ENCODE assay signal across 12 cellular contexts in genomic region chr4:140257461-140258305, GRCh38.
A peak's percentile ranks its signal among the peaks of the same experiment; 100 is the strongest.
DNase-seq lines count a peak whose midpoint lies in the region; ATAC-seq and TF ChIP-seq lines count a peak whose summit lies in the region.
"Had no signal": no experiment of that assay in that cellular context is flagged by ENCODE, and none has a peak within 500 bp of the region (broad histone marks: within the 10 kb centered on the region; RNA-seq: fewer than 3 reads in every experiment).

No MANE protein-coding gene starts in this region.

- H3K27ac Mint-ChIP-seq in naive thymus-derived CD8-positive, alpha-beta T cell: no peak overlapping the region
- H3K27ac Mint-ChIP-seq: activated naive CD8-positive, alpha-beta T cell treated with anti-CD3 and anti-CD28 coated beads for 36 hours; T-helper 2 cell treated with Interferon-gamma antibody and Interleukin-4, amounts not matched to agents 5 μg/mL and 100 μg/mL, for 36 hours had no signal

- H3K36me3 Mint-ChIP-seq in naive thymus-derived CD8-positive, alpha-beta T cell: no peaks in the 10 kb centered on the region
- H3K36me3 Mint-ChIP-seq: activated naive CD8-positive, alpha-beta T cell treated with anti-CD3 and anti-CD28 coated beads for 36 hours had no signal

- no peak for DNase-seq in Right ventricle myocardium superior
- DNase-seq in cardiac septum (ENCODE audit: low spot score): no peak
- peak; percentile 47 for DNase-seq in adipocyte (ENCODE audit: low read depth)
- DNase-seq in left lung: peak in 1 of 2 donors; percentile 41
- no peak for DNase-seq in tibial artery
- DNase-seq in H4 (ENCODE audit: low spot score): no peak
- DNase-seq in NCI-H526 (lab: John Stamatoyannopoulos, UW): no peak
- no peak for DNase-seq in naive thymus-derived CD8-positive, alpha-beta T cell
- DNase-seq: activated CD8-positive, alpha-beta memory T cell treated with anti-CD3 and anti-CD28 coated beads for 24 hours; activated naive CD8-positive, alpha-beta T cell treated with anti-CD3 and anti-CD28 coated beads for 36 hours had no signal

- H3K36me3 ChIP-seq in adipocyte (ENCODE audit: control insufficient read depth, insufficient read depth, low read length, severe bottlenecking) (no peaks in the 10 kb centered on the region), left lung (no peaks in the 10 kb centered on the region), tibial artery (no peaks in the 10 kb centered on the region)
- H3K36me3 ChIP-seq: thoracic aorta had no signal

- peak; percentile 23 for ATAC-seq in Right ventricle myocardium superior (ENCODE audit: poor library complexity)
- peak; percentile 52 for ATAC-seq in left lung
- no peak for ATAC-seq in naive thymus-derived CD8-positive, alpha-beta T cell

- POLR2A ChIA-PET in naive thymus-derived CD8-positive, alpha-beta T cell (lab: Charles Lee): no interaction called here

- H3K9ac ChIP-seq in adipocyte (ENCODE audit: low read length): no peak overlapping the region

- H3K4me3 Mint-ChIP-seq in naive thymus-derived CD8-positive, alpha-beta T cell: no peak overlapping the region
- H3K4me3 Mint-ChIP-seq: activated naive CD8-positive, alpha-beta T cell treated with anti-CD3 and anti-CD28 coated beads for 36 hours; T-helper 2 cell treated with Interferon-gamma antibody and Interleukin-4, amounts not matched to agents 5 μg/mL and 100 μg/mL, for 36 hours had no signal

- H3K4me3 ChIP-seq in adipocyte (ENCODE audit: low read length) (no peak overlapping the region), left lung (no peak overlapping the region), tibial artery (no peak overlapping the region)
- H3K4me3 ChIP-seq: thoracic aorta had no signal

- no peak for TF ChIP-seq CTCF in left lung (IDR thresholded peaks at IDR 0.05)
- TF ChIP-seq CTCF in tibial artery (IDR thresholded peaks at IDR 0.05): no peak

- no peaks in the 10 kb centered on the region for H3K9me3 ChIP-seq in adipocyte (ENCODE audit: control insufficient read depth, low read length)
- H3K9me3 ChIP-seq in left lung: no peaks in the 10 kb centered on the region
- H3K9me3 ChIP-seq in tibial artery: no peaks in the 10 kb centered on the region
- H3K9me3 ChIP-seq: thoracic aorta had no signal

- H3K27ac ChIP-seq in left lung (no peak overlapping the region), tibial artery (no peak overlapping the region)
- H3K27ac ChIP-seq: thoracic aorta had no signal

- H3K27me3 ChIP-seq in adipocyte (replicated peaks; ENCODE audit: control insufficient read depth, insufficient read depth, low read length) (no peaks in the 10 kb centered on the region), left lung (peaks cover 0 to under 1% of the 10 kb centered on the region in 2 donors), tibial artery (no peaks in the 10 kb centered on the region)

- intact Hi-C loops in Right ventricle myocardium superior (cut with DNase I): no loop called here
- intact Hi-C loops in cardiac septum (cut with DNase I): loop anchor here (5.0 kb wide), 1 partner anchor 70 kb away; no protein-coding TSS in a partner anchor
- intact Hi-C loops in left lung (cut with DNase I): loop anchor here in 1 of 2 donors (10.0 kb wide), 3 partner anchors 203 to 603 kb away; no protein-coding TSS in a partner anchor
- intact Hi-C loops in tibial artery (cut with DNase I; ENCODE audit: low total_unique reads): loop anchor here (10.0 kb wide), 3 partner anchors 67 to 603 kb away; no protein-coding TSS in a partner anchor

- no peaks in the 10 kb centered on the region for H3K9me3 Mint-ChIP-seq in naive thymus-derived CD8-positive, alpha-beta T cell
- H3K9me3 Mint-ChIP-seq: activated naive CD8-positive, alpha-beta T cell treated with anti-CD3 and anti-CD28 coated beads for 36 hours; T-helper 2 cell treated with Interferon-gamma antibody and Interleukin-4, amounts not matched to agents 5 μg/mL and 100 μg/mL, for 36 hours had no signal

- H3K27me3 Mint-ChIP-seq in naive thymus-derived CD8-positive, alpha-beta T cell: peaks cover 5 to 28% (median 11%) of the 10 kb centered on the region in 5 donors

- H3K4me1 Mint-ChIP-seq in naive thymus-derived CD8-positive, alpha-beta T cell: peaks cover 0 to 4% (median 3%) of the 10 kb centered on the region in 4 donors

- H3K4me1 ChIP-seq in adipocyte (ENCODE audit: control insufficient read depth, insufficient read depth, low read length) (peaks cover 19% of the 10 kb centered on the region), left lung (peaks cover 0 to 10% of the 10 kb centered on the region in 2 donors), tibial artery (peaks cover 0 to 15% (median 5%) of the 10 kb centered on the region in 4 donors)

Comparison
In these comparisons a context has a peak if more than half of its experiments do, and no peak if none do; other contexts are left out.
1. ATAC-seq: peak in Right ventricle myocardium superior (single experiment) and left lung (single experiment); none in naive thymus-derived CD8-positive, alpha-beta T cell (0 of 2).